Comparison of ENCODE assay signal across 1 cellular context in genomic region chr9:105437704-105438103, GRCh38.
TF ChIP-seq lines count a peak whose summit lies in the region.

No MANE protein-coding gene starts in this region.

TF ChIP-seq in HepG2, 621 proteins besides CTCF, POLR2A, EP300 and RAD21:
- TF ChIP-seq TEF (CRISPR knock-in tag; IDR thresholded peaks at IDR 0.05) (no peak), CREM (IDR thresholded peaks at IDR 0.05) (no peak), CREM (CRISPR knock-in tag; IDR thresholded peaks at IDR 0.05) (no peak), ZNF20 (CRISPR knock-in tag; IDR thresholded peaks at IDR 0.05) (no peak), ZNF672 (CRISPR knock-in tag; IDR thresholded peaks at IDR 0.05) (no peak), FOXA3 (CRISPR knock-in tag; IDR thresholded peaks at IDR 0.05) (no peak), ONECUT2 (CRISPR knock-in tag; IDR thresholded peaks at IDR 0.05) (no peak), JUND (CRISPR knock-in tag; IDR thresholded peaks at IDR 0.05) (no peak), NFKB2 (CRISPR knock-in tag; IDR thresholded peaks at IDR 0.05; ENCODE audit: borderline replicate concordance) (no peak), ZNF576 (CRISPR knock-in tag; IDR thresholded peaks at IDR 0.05) (no peak), MYPOP (CRISPR knock-in tag; IDR thresholded peaks at IDR 0.05) (no peak), MTA1 (CRISPR knock-in tag; IDR thresholded peaks at IDR 0.05; ENCODE audit: borderline replicate concordance) (no peak), CAMTA2 (CRISPR knock-in tag; IDR thresholded peaks at IDR 0.05; ENCODE audit: borderline replicate concordance) (no peak), NR0B2 (CRISPR knock-in tag; IDR thresholded peaks at IDR 0.05) (no peak), KDM1A (CRISPR knock-in tag; IDR thresholded peaks at IDR 0.05) (no peak), ZNF784 (CRISPR knock-in tag; IDR thresholded peaks at IDR 0.05; ENCODE audit: borderline replicate concordance) (no peak), SOX6 (IDR thresholded peaks at IDR 0.05) (no peak), SOX6 (CRISPR knock-in tag; IDR thresholded peaks at IDR 0.05) (no peak), ZBTB46 (CRISPR knock-in tag; IDR thresholded peaks at IDR 0.05; ENCODE audit: borderline replicate concordance) (no peak), ZBTB26 (CRISPR knock-in tag; IDR thresholded peaks at IDR 0.05; ENCODE audit: borderline replicate concordance) (no peak), HDAC6 (IDR thresholded peaks at IDR 0.05; ENCODE audit: low read depth, low read length) (no peak), AFF4 (CRISPR knock-in tag; IDR thresholded peaks at IDR 0.05) (no peak)
